ENCODE assay signal across 14 cellular contexts in genomic region chr14:19011029-19011428, GRCh38. TPM values are rescaled to one million over a fixed set of nuclear protein-coding genes. Genes with fewer than 3 reads are reported as not detected.
"Had no signal": no experiment of that assay in that cellular context is flagged by ENCODE, and none has a peak within 500 bp of the region (broad histone marks: within the 10 kb centered on the region; RNA-seq: fewer than 3 reads in every experiment).

No MANE protein-coding gene starts in this region.

RNA-seq across cellular contexts. Expression of gene POTEM, which starts 43.8 kb away (rescaled TPM):
- total RNA-seq: activated CD4-positive, alpha-beta memory T cell treated with anti-CD3 and anti-CD28 coated beads for 36 hours; activated CD4-positive, alpha-beta memory T cell treated with anti-CD3 and anti-CD28 coated beads, Interleukin-2, amount 10 ng/mL, durations not matched to agents 7 days and 5 days; activated CD4-positive, alpha-beta T cell treated with anti-CD3 and anti-CD28 coated beads for 36 hours; activated CD4-positive, alpha-beta T cell treated with anti-CD3 and anti-CD28 coated beads, Interleukin-2, amount 10 ng/mL, durations not matched to agents 24 days and 14 days; activated CD4-positive, alpha-beta T cell treated with anti-CD3 and anti-CD28 coated beads, Interleukin-2, amount 10 ng/mL, durations not matched to agents 7 days and 5 days; activated CD8-positive, alpha-beta memory T cell treated with anti-CD3 and anti-CD28 coated beads for 36 hours; activated CD8-positive, alpha-beta memory T cell treated with anti-CD3 and anti-CD28 coated beads, Interleukin-2, amount 10 ng/mL, durations not matched to agents 7 days and 5 days; activated CD8-positive, alpha-beta T cell treated with anti-CD3 and anti-CD28 coated beads for 36 hours; activated CD8-positive, alpha-beta T cell treated with anti-CD3 and anti-CD28 coated beads, Interleukin-2, amount 10 ng/mL, durations not matched to agents 7 days and 5 days; T-cell; T-helper 1 cell treated with Interleukin-12 subunit alpha and Interleukin-12 subunit beta and Interleukin-4 antibody, amounts not matched to agents 30 ng/mL and 1 ng/mL, for 36 hours; T-helper 17 cell; T-helper 2 cell treated with Interferon-gamma antibody and Interleukin-4, amounts not matched to agents 100 ng/mL and 5 ng/mL, for 36 hours; WTC11 had no signal
